8 cellular contexts compared by ENCODE assay signal in the genomic region with DNA sequence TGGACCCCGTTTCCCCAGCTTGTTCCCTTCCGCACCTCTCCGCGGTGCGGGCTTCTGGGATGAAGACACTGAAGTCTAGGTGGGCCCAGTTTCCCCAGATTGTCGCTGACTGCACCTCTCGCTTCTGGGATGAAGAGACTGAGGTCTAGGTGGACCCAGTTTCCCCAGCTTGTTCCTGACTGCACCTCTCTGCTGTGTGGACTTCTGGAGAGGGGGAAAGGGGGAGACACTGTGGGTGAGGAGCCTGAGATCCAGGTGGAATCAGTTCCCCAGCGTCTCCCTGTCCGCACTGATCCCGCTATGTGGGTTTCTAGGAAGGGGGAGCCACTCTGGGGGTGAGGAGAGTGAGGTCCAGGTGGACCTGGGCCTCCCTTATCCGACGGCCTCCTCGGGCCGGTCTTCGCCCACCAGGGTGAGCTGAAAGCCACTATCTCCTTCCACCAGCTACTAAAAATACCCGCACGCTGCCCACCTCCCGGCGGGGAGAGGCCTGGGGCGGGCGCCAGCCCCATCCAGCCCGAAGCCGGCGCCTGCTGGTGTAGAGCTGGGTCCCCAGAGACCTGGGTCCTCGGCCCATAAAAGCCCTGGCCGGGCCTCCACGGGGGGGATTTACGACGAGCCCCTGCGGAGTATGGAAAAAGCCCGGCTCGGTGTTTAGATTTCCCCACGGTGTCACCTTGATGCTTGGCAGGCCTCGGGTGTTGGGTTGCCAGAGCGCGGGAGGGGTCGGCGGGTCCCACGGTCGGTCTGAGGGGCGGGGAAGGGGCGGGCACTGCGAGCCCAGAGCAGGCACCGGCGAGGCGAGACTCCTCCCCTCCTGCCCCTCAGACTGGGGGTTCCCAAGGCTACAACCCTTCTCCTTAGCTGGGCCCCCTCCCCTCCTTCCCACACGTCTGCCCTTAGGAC. TPM values are rescaled to one million over a fixed set of nuclear protein-coding genes. Genes with fewer than 3 reads are reported as not detected.
DNase-seq lines count a peak whose midpoint lies in the region; ATAC-seq and TF ChIP-seq lines count a peak whose summit lies in the region.

No MANE protein-coding gene starts in this region.

- no peaks in the 10 kb centered on the region for H3K36me3 ChIP-seq in CD4-positive, alpha-beta memory T cell (ENCODE audit: insufficient read depth, low read length)
- H3K36me3 ChIP-seq in IMR-90 (ENCODE audit: control insufficient read depth, insufficient read depth, low read length) (no peaks in the 10 kb centered on the region), fibroblast of lung (ENCODE audit: control insufficient read depth, insufficient read depth, low read length) (no peaks in the 10 kb centered on the region), neutrophil (no peaks in the 10 kb centered on the region)

- no peaks in the 10 kb centered on the region for H3K79me2 ChIP-seq in fibroblast of lung (ENCODE audit: control insufficient read depth, insufficient read depth, low read length)

- dilution Hi-C loops in IMR-90 (cut with HindIII; ENCODE audit: low sequenced_read_pairs, unreplicated experiment) = no loop called here

- H3K27me3 ChIP-seq in CD4-positive, alpha-beta memory T cell (ENCODE audit: insufficient read depth, low read length) = no peaks in the 10 kb centered on the region
- H3K27me3 ChIP-seq in IMR-90 (ENCODE audit: control insufficient read depth, insufficient read depth, low read length) (no peaks in the 10 kb centered on the region; the same call in 1 of the 2 replicates), fibroblast of lung (ENCODE audit: control insufficient read depth, insufficient read depth, low read length) (peaks cover 19% of the 10 kb centered on the region), neutrophil (peaks cover 32% of the 10 kb centered on the region)

- peak overlapping the region; percentile 81 for H3K56ac ChIP-seq in IMR-90 (ENCODE audit: extremely low read depth, insufficient read depth, low read length)

- peaks cover 4% of the 10 kb centered on the region; the same call in 1 of the 2 replicates for H3K9me1 ChIP-seq in IMR-90 (ENCODE audit: insufficient read depth, low read length)

- peak overlapping the region; percentile 95 to 97 (median 95) for H3K27ac Mint-ChIP-seq in CD4-positive, alpha-beta memory T cell
- H3K27ac Mint-ChIP-seq in activated CD8-positive, alpha-beta T cell treated with anti-CD3 and anti-CD28 coated beads for 36 hours = peak overlapping the region; percentile 95

- H3K79me1 ChIP-seq in IMR-90 (ENCODE audit: low read depth in 1 of 2, low read length in 2 of 2) = peaks cover 0 to 6% of the 10 kb centered on the region in 2 experiments; a peak in 2 of 4 replicates

- 20% methylated on average over 2 of the region's 47 CpGs; no CpG with 5 or more reads in 1 of the 2 experiments for WGBS in IMR-90 (ENCODE audit: extremely low coverage in 2 of 2, insufficient read length in 1 of 2), 2 experiments

- no peak for DNase-seq in CD4-positive, alpha-beta memory T cell
- DNase-seq in IMR-90 (no peak), fibroblast of lung (ENCODE audit: low read depth in 2 of 2) (peak in 1 of 2 donors; percentile 5), GF-D8 (lab: John Stamatoyannopoulos, UW) (no peak), SW480 (ENCODE audit: low spot score) (no peak), A172 (ENCODE audit: low spot score) (no peak)
- DNase-seq in activated CD8-positive, alpha-beta T cell treated with anti-CD3 and anti-CD28 coated beads for 36 hours = peak; percentile 68

- H3K9me3 Mint-ChIP-seq in CD4-positive, alpha-beta memory T cell = peaks cover 0 to 2% (median 0%) of the 10 kb centered on the region in 8 donors
- H3K9me3 Mint-ChIP-seq in activated CD8-positive, alpha-beta T cell treated with anti-CD3 and anti-CD28 coated beads for 36 hours = no peaks in the 10 kb centered on the region

- intact Hi-C loops in CD4-positive, alpha-beta memory T cell (cut with micrococcal nuclease) = loop anchor here (1.0 to 2.0 kb wide), 3 partner anchors 24 to 75 kb away; a partner anchor contains a TSS
- intact Hi-C loops in IMR-90 (cut with micrococcal nuclease) = loop anchor here (5.0 kb wide), 1 partner anchor 63 kb away; no protein-coding TSS in a partner anchor
- intact Hi-C loops in activated CD8-positive, alpha-beta T cell treated with anti-CD3 and anti-CD28 coated beads for 36 hours (cut with micrococcal nuclease) = no loop called here

- BruUV-seq in IMR-90 (replicated peaks; lab: Mats Ljungman, UMichigan) = no TSS peak

- peak overlapping the region; percentile 85 for H3K9ac ChIP-seq in IMR-90 (ENCODE audit: low read depth, low read length)
- peak overlapping the region; percentile 30 for H3K9ac ChIP-seq in fibroblast of lung (ENCODE audit: insufficient read depth, low read length)

- peak overlapping the region; percentile 97 for H3K23ac ChIP-seq in IMR-90 (ENCODE audit: low read depth, low read length)

- peak overlapping the region; percentile 49 for H3K27ac ChIP-seq in CD4-positive, alpha-beta memory T cell (ENCODE audit: low read depth, low read length)
- peak overlapping the region; percentile 58 for H3K27ac ChIP-seq in IMR-90 (ENCODE audit: insufficient read depth, low read length)
- H3K27ac ChIP-seq in fibroblast of lung (ENCODE audit: insufficient read depth, low read length) = no peak overlapping the region
- H3K27ac ChIP-seq in neutrophil = peak overlapping the region; percentile 83

- H2AK9ac ChIP-seq in IMR-90 (replicated peaks; ENCODE audit: low read depth, low read length, poor library complexity) = peak overlapping the region; percentile 97

- POLR2A ChIA-PET in CD4-positive, alpha-beta memory T cell (lab: Charles Lee; ENCODE audit: partially characterized antibody) = interaction anchor here (0.6 to 3.2 kb wide), 16 partner anchors 21 to 206 kb away, joined by 3 to 54 read pairs (median 6); a partner anchor contains a TSS
- POLR2A ChIA-PET in IMR-90 (lab: Charles Lee; ENCODE audit: unreplicated experiment) = interaction anchor here (1.0 kb wide), 1 partner anchor 75 kb away, joined by 3 read pairs; a partner anchor contains a TSS
- POLR2A ChIA-PET in activated CD8-positive, alpha-beta T cell treated with anti-CD3 and anti-CD28 coated beads for 36 hours (lab: Charles Lee) = interaction anchor here (0.6 to 3.5 kb wide), 18 partner anchors 10 to 152 kb away, joined by 3 to 34 read pairs (median 4); a partner anchor contains a TSS

- H4K91ac ChIP-seq in IMR-90 (ENCODE audit: insufficient read depth, low read depth, low read length) = peak overlapping the region; percentile 89

- peak overlapping the region; percentile 98 for H3K14ac ChIP-seq in IMR-90 (replicated peaks; ENCODE audit: low read depth, low read length)

- peak overlapping the region; percentile 92 to 99 (median 96) for H3K4me3 Mint-ChIP-seq in CD4-positive, alpha-beta memory T cell
- peak overlapping the region; percentile 89 for H3K4me3 Mint-ChIP-seq in activated CD8-positive, alpha-beta T cell treated with anti-CD3 and anti-CD28 coated beads for 36 hours

- peaks cover 3 to 17% (median 10%) of the 10 kb centered on the region in 4 donors for H3K4me1 Mint-ChIP-seq in CD4-positive, alpha-beta memory T cell
- H3K4me1 Mint-ChIP-seq in activated CD8-positive, alpha-beta T cell treated with anti-CD3 and anti-CD28 coated beads for 36 hours (ENCODE audit: low read depth) = peaks cover 7% of the 10 kb centered on the region

- H2BK120ac ChIP-seq in IMR-90 (ENCODE audit: low read depth, low read length) = peak overlapping the region; percentile 60

- H4K20me1 ChIP-seq in IMR-90 (ENCODE audit: insufficient read depth, low read length) = no peaks in the 10 kb centered on the region
- no peaks in the 10 kb centered on the region for H4K20me1 ChIP-seq in fibroblast of lung (ENCODE audit: control insufficient read depth, extremely low read depth, insufficient read depth, low read length)

- no peaks in the 10 kb centered on the region for H3K9me3 ChIP-seq in CD4-positive, alpha-beta memory T cell (ENCODE audit: control insufficient read depth in 1 of 2, low read length in 2 of 2)
- H3K9me3 ChIP-seq in IMR-90 (ENCODE audit: control insufficient read depth, insufficient read depth, low read length) = no peaks in the 10 kb centered on the region
- H3K9me3 ChIP-seq in fibroblast of lung (ENCODE audit: control insufficient read depth, insufficient read depth, low read depth, low read length) = no peaks in the 10 kb centered on the region
- H3K9me3 ChIP-seq in neutrophil = no peaks in the 10 kb centered on the region

- peaks cover 22% of the 10 kb centered on the region for H3K4me1 ChIP-seq in CD4-positive, alpha-beta memory T cell (ENCODE audit: insufficient read depth, low read length)
- H3K4me1 ChIP-seq in IMR-90 (ENCODE audit: control insufficient read depth, insufficient read depth, low read length) (peaks cover 9% of the 10 kb centered on the region), fibroblast of lung (ENCODE audit: control insufficient read depth, extremely low read depth, insufficient read depth, low read length) (no peaks in the 10 kb centered on the region), neutrophil (ENCODE audit: control insufficient read depth in 1 of 2, insufficient read depth in 1 of 2, low read depth in 1 of 2, low read length in 1 of 2) (peaks cover 21 to 23% of the 10 kb centered on the region in 2 experiments)

- peak overlapping the region; percentile 74; the same call in 2 of the 3 replicates for H2BK15ac ChIP-seq in IMR-90 (ENCODE audit: low read depth, low read length)

- no peak overlapping the region for H2BK20ac ChIP-seq in IMR-90 (ENCODE audit: low read depth, low read length)

- TF ChIP-seq CTCF in IMR-90 (conservative IDR thresholded peaks at IDR 0.05; ENCODE audit: low read depth, low read length) (no peak), fibroblast of lung (conservative IDR thresholded peaks at IDR 0.05 in 1 of 2, IDR thresholded peaks at IDR 0.05 in 1 of 2; ENCODE audit: low read depth in 1 of 2, low read length in 2 of 2) (no peak), neutrophil (IDR thresholded peaks at IDR 0.05) (no peak)
- TF ChIP-seq CTCF in activated CD8-positive, alpha-beta T cell treated with anti-CD3 and anti-CD28 coated beads for 36 hours (IDR thresholded peaks at IDR 0.05) = no peak

- no peak for ATAC-seq in IMR-90 (ENCODE audit: low read depth)
- no peak for ATAC-seq in activated CD8-positive, alpha-beta T cell treated with anti-CD3 and anti-CD28 coated beads for 36 hours

- H4K8ac ChIP-seq in IMR-90 (ENCODE audit: low read depth in 2 of 2, low read length in 2 of 2) = peak overlapping the region; percentile 97 to 99

- TF ChIP-seq POLR2A in IMR-90 (IDR thresholded peaks at IDR 0.05; ENCODE audit: low read depth, low read length) = no peak

- peaks cover 0 to 3% of the 10 kb centered on the region in 2 donors for H3K27me3 Mint-ChIP-seq in CD4-positive, alpha-beta memory T cell
- H3K27me3 Mint-ChIP-seq in activated CD8-positive, alpha-beta T cell treated with anti-CD3 and anti-CD28 coated beads for 36 hours = no peaks in the 10 kb centered on the region

- H4K5ac ChIP-seq in IMR-90 (ENCODE audit: low read depth, low read length) = peak overlapping the region; percentile 96

- no peak for TF ChIP-seq RAD21 in IMR-90 (IDR thresholded peaks at IDR 0.05; ENCODE audit: low read length)

- peak overlapping the region; percentile 98 for H2AK5ac ChIP-seq in IMR-90 (ENCODE audit: low read depth, low read length)

- peak overlapping the region; percentile 86 for H3K4me2 ChIP-seq in IMR-90 (ENCODE audit: low read depth, low read length)
- peak overlapping the region; percentile 51 for H3K4me2 ChIP-seq in fibroblast of lung (ENCODE audit: extremely low read depth, insufficient read depth, low read length)

- peaks cover 0 to 3% of the 10 kb centered on the region in 2 donors for H3K36me3 Mint-ChIP-seq in CD4-positive, alpha-beta memory T cell
- H3K36me3 Mint-ChIP-seq in activated CD8-positive, alpha-beta T cell treated with anti-CD3 and anti-CD28 coated beads for 36 hours (ENCODE audit: low read depth) = no peaks in the 10 kb centered on the region

- H3K4me3 ChIP-seq in CD4-positive, alpha-beta memory T cell (ENCODE audit: low read length in 2 of 2) = peak overlapping the region; percentile 68 to 73
- H3K4me3 ChIP-seq in IMR-90 (ENCODE audit: insufficient read depth, low read depth, low read length) (peak overlapping the region; percentile 59), fibroblast of lung (replicated peaks in 1 of 4; ENCODE audit: control extremely low read depth in 1 of 4, insufficient read depth in 1 of 4, low read depth in 3 of 4, low read length in 4 of 4) (peak overlapping the region; percentile 11 to 77 (median 41)), neutrophil (ENCODE audit: low read depth in 1 of 2, low read length in 1 of 2) (peak overlapping the region; percentile 73 to 83)

- peak overlapping the region; percentile 97 for H2AFZ ChIP-seq in IMR-90 (replicated peaks; ENCODE audit: low read length, poor library complexity)
- peak overlapping the region; percentile 4 for H2AFZ ChIP-seq in fibroblast of lung (ENCODE audit: low read length)

- peak overlapping the region; percentile 63 for H2BK5ac ChIP-seq in IMR-90 (ENCODE audit: low read depth, low read length, poor library complexity, severe bottlenecking)

- H3K18ac ChIP-seq in IMR-90 (ENCODE audit: low read depth, low read length) = peak overlapping the region; percentile 62

- in situ Hi-C loops in IMR-90 (cut with MboI; ENCODE audit: low sequenced_read_pairs) = no loop called here

- CTCF ChIA-PET in CD4-positive, alpha-beta memory T cell (lab: Charles Lee; ENCODE audit: partially characterized antibody) = interaction anchor here (1.0 to 2.9 kb wide), 5 partner anchors 22 to 193 kb away, joined by 3 to 22 read pairs (median 5); a partner anchor contains a TSS
- CTCF ChIA-PET in IMR-90 (lab: Yijun Ruan, JAX) = interaction anchor here (2.2 kb wide), 1 partner anchor 25 kb away, joined by 7 read pairs; no protein-coding TSS in a partner anchor
- CTCF ChIA-PET in activated CD8-positive, alpha-beta T cell treated with anti-CD3 and anti-CD28 coated beads for 36 hours (lab: Charles Lee) = interaction anchor here (0.7 to 3.5 kb wide), 6 partner anchors 21 to 139 kb away, joined by 3 to 36 read pairs (median 4); a partner anchor contains a TSS

- H3K4ac ChIP-seq in IMR-90 (ENCODE audit: low read depth, low read length) = peak overlapping the region; percentile 97

RNA-seq across cellular contexts. Expression of a gene that starts 10.6 kb away (rescaled TPM):
- not detected for total RNA-seq in CD4-positive, alpha-beta memory T cell
- not detected for polyA plus RNA-seq in CD4-positive, alpha-beta memory T cell
- not detected in 2 replicates for total RNA-seq in IMR-90 (2012; rRNA removed)
- not detected in 2 replicates for polyA plus RNA-seq in IMR-90 (2012; rRNA removed)
- polyA plus RNA-seq in IMR-90 (2012; cell fraction: cytosol; rRNA removed) = not detected in 2 replicates
- not detected in 2 replicates for polyA plus RNA-seq in IMR-90 (2012; cell fraction: nucleus; rRNA removed; ENCODE audit: low replicate concordance)
- not detected for total RNA-seq in activated CD8-positive, alpha-beta T cell treated with anti-CD3 and anti-CD28 coated beads for 36 hours
- not detected in 2 replicates for total RNA-seq in fibroblast of lung
- not detected in 2 replicates for polyA plus RNA-seq in fibroblast of lung
- polyA plus RNA-seq in fibroblast of lung (2012) = not detected in 2 replicates
- not detected in 2 replicates for polyA minus RNA-seq in fibroblast of lung (ENCODE audit: low replicate concordance)
- not detected in 2 replicates for total RNA-seq in A172 (2014; rRNA removed; shearing (Covaris generic))

RNA-seq across cellular contexts. Expression of a gene that starts 22.3 kb away (rescaled TPM):
- under 1 TPM in 1 of 2 experiments, not detected in 1; 0.15 TPM for total RNA-seq in CD4-positive, alpha-beta memory T cell
- polyA plus RNA-seq in CD4-positive, alpha-beta memory T cell = not detected
- total RNA-seq in IMR-90 (2012; rRNA removed) = not detected in 2 replicates
- polyA plus RNA-seq in IMR-90 (2012; rRNA removed) = not detected in 2 replicates
- polyA plus RNA-seq in IMR-90 (2012; cell fraction: cytosol; rRNA removed) = not detected in 2 replicates
- not detected in 2 replicates for polyA plus RNA-seq in IMR-90 (2012; cell fraction: nucleus; rRNA removed; ENCODE audit: low replicate concordance)
- not detected for total RNA-seq in activated CD8-positive, alpha-beta T cell treated with anti-CD3 and anti-CD28 coated beads for 36 hours
- total RNA-seq in fibroblast of lung = not detected in 2 replicates
- polyA plus RNA-seq in fibroblast of lung = not detected in 2 replicates
- polyA plus RNA-seq in fibroblast of lung (2012) = not detected in 2 replicates
- polyA minus RNA-seq in fibroblast of lung (ENCODE audit: low replicate concordance) = not detected in 2 replicates
- total RNA-seq in A172 (2014; rRNA removed; shearing (Covaris generic)) = not detected in 2 replicates

RNA-seq across cellular contexts. Expression of a gene that starts 24.0 kb away (rescaled TPM):
- total RNA-seq in CD4-positive, alpha-beta memory T cell = under 1 TPM; 0.61 to 0.91 TPM
- under 1 TPM; 0.34 to 0.42 TPM for polyA plus RNA-seq in CD4-positive, alpha-beta memory T cell
- total RNA-seq in IMR-90 (2012; rRNA removed) (0.18 TPM in 1 of 2 replicates, not detected in the other), fibroblast of lung (0.50 and 0.51 TPM in 2 replicates)
- polyA plus RNA-seq in IMR-90 (2012; rRNA removed) (0.17 and 0.37 TPM in 2 replicates), fibroblast of lung (0.07 and 0.11 TPM in 2 replicates)
- 0.51 and 0.63 TPM in 2 replicates for polyA plus RNA-seq in IMR-90 (2012; cell fraction: cytosol; rRNA removed)
- 0.11 and 0.35 TPM in 2 replicates for polyA plus RNA-seq in IMR-90 (2012; cell fraction: nucleus; rRNA removed; ENCODE audit: low replicate concordance)
- total RNA-seq in activated CD8-positive, alpha-beta T cell treated with anti-CD3 and anti-CD28 coated beads for 36 hours = under 1 TPM in 1 of 2 experiments, not detected in 1; 0.72 TPM
- polyA plus RNA-seq in fibroblast of lung (2012) = 0.20 and 0.28 TPM in 2 replicates
- polyA minus RNA-seq in fibroblast of lung (ENCODE audit: low replicate concordance) = not detected in 2 replicates
- total RNA-seq in A172 (2014; rRNA removed; shearing (Covaris generic)) = 1.4 TPM in 1 of 2 replicates, not detected in the other

RNA-seq across cellular contexts. Expression of a gene that starts 38.0 kb away (rescaled TPM):
- 10 to 100 TPM; 58.7 to 72.9 TPM for total RNA-seq in CD4-positive, alpha-beta memory T cell
- polyA plus RNA-seq in CD4-positive, alpha-beta memory T cell = 10 to 100 TPM; 34.2 to 36.7 TPM
- total RNA-seq in IMR-90 (2012; rRNA removed) (12.4 and 14.2 TPM in 2 replicates), fibroblast of lung (18.7 and 20.5 TPM in 2 replicates)
- polyA plus RNA-seq in IMR-90 (2012; rRNA removed) (21.3 and 25.6 TPM in 2 replicates), fibroblast of lung (8.8 and 14.4 TPM in 2 replicates)
- polyA plus RNA-seq in IMR-90 (2012; cell fraction: cytosol; rRNA removed) = 18.7 and 45.2 TPM in 2 replicates
- 102 and 228 TPM in 2 replicates for polyA plus RNA-seq in IMR-90 (2012; cell fraction: nucleus; rRNA removed; ENCODE audit: low replicate concordance)
- 10 to 100 TPM; 69.6 to 74.5 TPM for total RNA-seq in activated CD8-positive, alpha-beta T cell treated with anti-CD3 and anti-CD28 coated beads for 36 hours
- polyA plus RNA-seq in fibroblast of lung (2012) = 12.8 and 22.9 TPM in 2 replicates
- polyA minus RNA-seq in fibroblast of lung (ENCODE audit: low replicate concordance) = 5.5 and 11.0 TPM in 2 replicates
- total RNA-seq in A172 (2014; rRNA removed; shearing (Covaris generic)) = 56.0 and 76.7 TPM in 2 replicates

RNA-seq across cellular contexts. Expression of a gene that starts 41.4 kb away (rescaled TPM):
- under 1 TPM in 1 of 2 experiments, not detected in 1; 0.17 TPM for total RNA-seq in CD4-positive, alpha-beta memory T cell
- polyA plus RNA-seq in CD4-positive, alpha-beta memory T cell = not detected
- total RNA-seq in IMR-90 (2012; rRNA removed) = not detected in 2 replicates
- polyA plus RNA-seq in IMR-90 (2012; rRNA removed) = not detected in 2 replicates
- not detected in 2 replicates for polyA plus RNA-seq in IMR-90 (2012; cell fraction: cytosol; rRNA removed)
- not detected in 2 replicates for polyA plus RNA-seq in IMR-90 (2012; cell fraction: nucleus; rRNA removed; ENCODE audit: low replicate concordance)
- not detected for total RNA-seq in activated CD8-positive, alpha-beta T cell treated with anti-CD3 and anti-CD28 coated beads for 36 hours
- not detected in 2 replicates for total RNA-seq in fibroblast of lung
- not detected in 2 replicates for polyA plus RNA-seq in fibroblast of lung
- polyA plus RNA-seq in fibroblast of lung (2012) = not detected in 2 replicates
- polyA minus RNA-seq in fibroblast of lung (ENCODE audit: low replicate concordance) = not detected in 2 replicates
- not detected in 2 replicates for total RNA-seq in A172 (2014; rRNA removed; shearing (Covaris generic))
